ENCODE assay signal across 13 cellular contexts in the genomic region with DNA sequence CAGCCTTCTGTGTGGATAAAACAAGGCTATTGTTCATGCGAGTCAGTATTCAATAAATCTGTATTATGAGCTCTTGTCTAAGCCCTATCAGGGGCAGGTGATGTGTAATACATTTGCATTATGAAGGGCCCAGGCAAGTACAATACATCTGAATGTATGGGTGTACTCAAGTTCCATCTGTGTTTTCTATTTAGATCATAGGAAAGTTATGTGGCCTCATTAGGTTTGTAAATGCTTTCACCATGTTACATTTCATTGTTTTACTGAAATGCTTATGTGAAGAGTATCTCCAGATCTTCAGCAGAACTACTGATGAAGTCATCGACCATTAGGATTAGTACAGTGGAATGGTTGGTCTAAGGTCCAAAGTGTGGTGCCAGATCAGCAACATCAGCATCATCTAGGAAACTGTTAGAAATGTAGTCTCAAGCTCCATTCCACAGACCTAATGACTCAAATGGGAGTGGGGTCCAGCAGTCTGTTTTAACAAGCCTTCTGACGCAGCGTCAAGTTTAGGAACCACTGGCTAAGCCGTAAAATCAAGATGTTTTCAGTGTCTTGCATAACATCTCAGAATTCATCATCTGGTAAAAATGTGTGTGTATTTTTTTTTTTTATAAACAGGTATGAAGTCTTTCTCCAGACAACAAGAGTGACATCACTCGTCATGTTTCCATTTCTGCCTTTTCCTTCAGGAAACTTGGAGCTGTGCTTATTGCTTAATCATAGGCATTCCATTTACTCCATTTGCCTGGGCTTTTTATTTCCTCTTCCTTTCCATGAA.
DNase-seq lines count a peak whose midpoint lies in the region; ATAC-seq and TF ChIP-seq lines count a peak whose summit lies in the region.
"Had no signal": no experiment of that assay in that cellular context is flagged by ENCODE, and none has a peak within 500 bp of the region (broad histone marks: within the 10 kb centered on the region; RNA-seq: fewer than 3 reads in every experiment).

No MANE protein-coding gene starts in this region.

- in situ Hi-C loops in astrocyte of the spinal cord (cut with HindIII; ENCODE audit: low sequenced_read_pairs): no loop called here

- H3K9me3 ChIP-seq in neural cell (ENCODE audit: low read length): no peaks in the 10 kb centered on the region
- no peaks in the 10 kb centered on the region for H3K9me3 ChIP-seq in adrenal gland (replicated peaks in 1 of 3)

- ATAC-seq in GM21528 (IDR thresholded peaks at IDR 0.05; ENCODE audit: low FRiP score, unreplicated experiment): no peak
- ATAC-seq: esophagus mucosa had no signal

- DNase-seq in GM03348 (ENCODE audit: low spot score) (peak; percentile 43), NCI-H1105 treated with DMSO at 0.1 percent for 48 hours (lab: John Stamatoyannopoulos, UW) (peak; percentile 50), astrocyte of the spinal cord (ENCODE audit: low read depth, low spot score) (peak; percentile 48), adrenal gland (no peak), cardiac septum (ENCODE audit: low spot score) (no peak), activated gamma-delta T cell treated with Interleukin-2 at 50 U/mL for 16 hours (no peak)
- DNase-seq: caudate nucleus; CD4-positive, CD25-positive, alpha-beta regulatory T cell; nephron progenitor cell had no signal

- H3K27ac ChIP-seq in neural cell (ENCODE audit: low read length) (peak overlapping the region; percentile 40), adrenal gland (no peak overlapping the region)
- H3K27ac ChIP-seq: SK-N-MC had no signal

- H3K9ac ChIP-seq in neural cell (ENCODE audit: low read length): no peak overlapping the region

- no peak overlapping the region for H3K4me3 ChIP-seq in astrocyte of the spinal cord (ENCODE audit: low read depth, low read length)
- no peak overlapping the region for H3K4me3 ChIP-seq in neural cell (ENCODE audit: low read length)
- no peak overlapping the region for H3K4me3 ChIP-seq in adrenal gland
- H3K4me3 ChIP-seq: SK-N-MC had no signal

- no peak for TF ChIP-seq RAD21 in neural cell (conservative IDR thresholded peaks at IDR 0.05)

- no peak for TF ChIP-seq POLR2A in adrenal gland (IDR thresholded peaks at IDR 0.05)

- H3K27me3 ChIP-seq in neural cell (ENCODE audit: insufficient read depth, low read depth, low read length): no peaks in the 10 kb centered on the region
- no peaks in the 10 kb centered on the region for H3K27me3 ChIP-seq in adrenal gland

- H3K79me2 ChIP-seq in neural cell (replicated peaks; ENCODE audit: insufficient read depth, low read length): no peaks in the 10 kb centered on the region

- TF ChIP-seq CTCF in astrocyte of the spinal cord (IDR thresholded peaks at IDR 0.05; ENCODE audit: low read depth, low read length) (no peak), neural cell (IDR thresholded peaks at IDR 0.05; ENCODE audit: poor library complexity, severe bottlenecking) (no peak), adrenal gland (IDR thresholded peaks at IDR 0.05) (no peak)

- H2AFZ ChIP-seq in neural cell (ENCODE audit: low read depth, low read length): no peak overlapping the region

- 87 to 90% (median 88%) methylated on average over 6 of the region's 6 CpGs for WGBS in adrenal gland, 4 donors

- TF ChIP-seq EP300 in neural cell (conservative IDR thresholded peaks at IDR 0.05; ENCODE audit: poor library complexity, severe bottlenecking): no peak

- H3F3A ChIP-seq in neural cell (ENCODE audit: insufficient read depth, low read length, poor library complexity, severe bottlenecking): no peaks in the 10 kb centered on the region

- intact Hi-C loops in adrenal gland (cut with DNase I): no loop called here
- intact Hi-C loops in cardiac septum (cut with DNase I): no loop called here

- no peaks in the 10 kb centered on the region for H3K9me2 ChIP-seq in neural cell (ENCODE audit: insufficient read depth, low read length)

- no peaks in the 10 kb centered on the region for H4K20me1 ChIP-seq in neural cell (ENCODE audit: insufficient read depth)

- H3K36me3 ChIP-seq in neural cell (ENCODE audit: insufficient read depth, low read length) (no peaks in the 10 kb centered on the region), adrenal gland (replicated peaks in 1 of 2) (no peaks in the 10 kb centered on the region)

- no peaks in the 10 kb centered on the region for H3K4me1 ChIP-seq in adrenal gland (replicated peaks in 1 of 2)

- no peak overlapping the region for H3K4me2 ChIP-seq in neural cell (ENCODE audit: low read length)

TF ChIP-seq in neural cell, 6 proteins besides CTCF, POLR2A, EP300 and RAD21:
- TF ChIP-seq, protein P1, sequence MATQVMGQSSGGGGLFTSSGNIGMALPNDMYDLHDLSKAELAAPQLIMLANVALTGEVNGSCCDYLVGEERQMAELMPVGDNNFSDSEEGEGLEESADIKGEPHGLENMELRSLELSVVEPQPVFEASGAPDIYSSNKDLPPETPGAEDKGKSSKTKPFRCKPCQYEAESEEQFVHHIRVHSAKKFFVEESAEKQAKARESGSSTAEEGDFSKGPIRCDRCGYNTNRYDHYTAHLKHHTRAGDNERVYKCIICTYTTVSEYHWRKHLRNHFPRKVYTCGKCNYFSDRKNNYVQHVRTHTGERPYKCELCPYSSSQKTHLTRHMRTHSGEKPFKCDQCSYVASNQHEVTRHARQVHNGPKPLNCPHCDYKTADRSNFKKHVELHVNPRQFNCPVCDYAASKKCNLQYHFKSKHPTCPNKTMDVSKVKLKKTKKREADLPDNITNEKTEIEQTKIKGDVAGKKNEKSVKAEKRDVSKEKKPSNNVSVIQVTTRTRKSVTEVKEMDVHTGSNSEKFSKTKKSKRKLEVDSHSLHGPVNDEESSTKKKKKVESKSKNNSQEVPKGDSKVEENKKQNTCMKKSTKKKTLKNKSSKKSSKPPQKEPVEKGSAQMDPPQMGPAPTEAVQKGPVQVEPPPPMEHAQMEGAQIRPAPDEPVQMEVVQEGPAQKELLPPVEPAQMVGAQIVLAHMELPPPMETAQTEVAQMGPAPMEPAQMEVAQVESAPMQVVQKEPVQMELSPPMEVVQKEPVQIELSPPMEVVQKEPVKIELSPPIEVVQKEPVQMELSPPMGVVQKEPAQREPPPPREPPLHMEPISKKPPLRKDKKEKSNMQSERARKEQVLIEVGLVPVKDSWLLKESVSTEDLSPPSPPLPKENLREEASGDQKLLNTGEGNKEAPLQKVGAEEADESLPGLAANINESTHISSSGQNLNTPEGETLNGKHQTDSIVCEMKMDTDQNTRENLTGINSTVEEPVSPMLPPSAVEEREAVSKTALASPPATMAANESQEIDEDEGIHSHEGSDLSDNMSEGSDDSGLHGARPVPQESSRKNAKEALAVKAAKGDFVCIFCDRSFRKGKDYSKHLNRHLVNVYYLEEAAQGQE (IDR thresholded peaks at IDR 0.05; ENCODE audit: borderline replicate concordance): peak; percentile 39
- TF ChIP-seq MXI1 (conservative IDR thresholded peaks at IDR 0.05; ENCODE audit: poor library complexity, severe bottlenecking) (no peak), SMC3 (conservative IDR thresholded peaks at IDR 0.05; ENCODE audit: poor library complexity) (no peak), POLR2AphosphoS5 (IDR thresholded peaks at IDR 0.05) (no peak), EZH2 (IDR thresholded peaks at IDR 0.05; ENCODE audit: borderline replicate concordance, insufficient read depth, low read length, poor library complexity, severe bottlenecking) (no peak), TAF1 (IDR thresholded peaks at IDR 0.05; ENCODE audit: low read depth) (no peak)

Comparison
In these comparisons a context has a peak if more than half of its experiments do, and no peak if none do; other contexts are left out.
1. DNase-seq: peak in GM03348 (single experiment), NCI-H1105 treated with DMSO at 0.1 percent for 48 hours (single experiment) and astrocyte of the spinal cord (single experiment); none in adrenal gland (0 of 7), cardiac septum (single experiment) and activated gamma-delta T cell treated with Interleukin-2 at 50 U/mL for 16 hours (single experiment).